In genomic region chr19:4507804-4508203, GRCh38 we compare ENCODE assay signal across 1 cellular context.
TF ChIP-seq lines count a peak whose summit lies in the region.

No MANE protein-coding gene starts in this region.

TF ChIP-seq in GM12878, 131 proteins besides CTCF, POLR2A, EP300 and RAD21:
- peak; percentile 29; the same call in 1 of the 2 replicates for TF ChIP-seq POLR2AphosphoS5 (IDR thresholded peaks at IDR 0.05; ENCODE audit: low read length)
- TF ChIP-seq ETV6 (conservative IDR thresholded peaks at IDR 0.05 in 1 of 2, IDR thresholded peaks at IDR 0.05 in 1 of 2; ENCODE audit: borderline replicate concordance in 1 of 2, low read depth in 1 of 2), result no peak
